ENCODE assay signal across 8 cellular contexts in genomic region chr16:31880322-31880979, GRCh38. TPM values are rescaled to one million over a fixed set of nuclear protein-coding genes. Genes with fewer than 3 reads are reported as not detected.
DNase-seq lines count a peak whose midpoint lies in the region; ATAC-seq and TF ChIP-seq lines count a peak whose summit lies in the region.

No MANE protein-coding gene starts in this region.

- DNase-seq in mammary epithelial cell (peak; percentile 73), lung (ENCODE audit: low spot score) (no peak), aorta (no peak), Ammon's horn (ENCODE audit: low spot score) (no peak), COR-L47 (lab: John Stamatoyannopoulos, UW) (no peak)

- in situ Hi-C loops in mammary epithelial cell (cut with MboI; ENCODE audit: low sequenced_read_pairs in 2 of 2): loop anchor here in 1 of 2 donors (25.0 kb wide), 1 partner anchor 168 kb away; a partner anchor contains a TSS

- no peaks in the 10 kb centered on the region for H3K27me3 ChIP-seq in BLaER1 treated with 17β-estradiol and CSF1 and Interleukin-3, amounts not matched to agents 10 nM and 100 nM
- H3K27me3 ChIP-seq in OCI-LY3 (ENCODE audit: low read depth, low read length) (no peaks in the 10 kb centered on the region), mammary epithelial cell (ENCODE audit: insufficient read depth, low read length) (no peaks in the 10 kb centered on the region), lung (ENCODE audit: control insufficient read depth, insufficient read depth) (no peaks in the 10 kb centered on the region), aorta (ENCODE audit: control insufficient read depth in 1 of 2, insufficient read depth in 2 of 2, low read length in 1 of 2) (no peaks in the 10 kb centered on the region)

- 33% methylated on average over 3 of the region's 3 CpGs for WGBS in mammary epithelial cell (ENCODE audit: low coverage, missing lambda C conversion rate)
- 29 to 43% methylated on average over 3 of the region's 3 CpGs for WGBS in lung, 2 donors
- 19 to 23% methylated on average over 3 of the region's 3 CpGs for WGBS in aorta, 2 donors

- H2AFZ ChIP-seq in OCI-LY3 (ENCODE audit: low read depth, low read length): no peak overlapping the region
- H2AFZ ChIP-seq in mammary epithelial cell (ENCODE audit: low read depth, low read length): no peak overlapping the region

- peak overlapping the region in 8 of 10 experiments; percentile 1 to 98 (median 24); a peak in 9 of 20 replicates for H3K4me3 ChIP-seq in BLaER1 treated with 17β-estradiol and CSF1 and Interleukin-3, amounts not matched to agents 10 nM and 100 nM
- H3K4me3 ChIP-seq in OCI-LY3 (ENCODE audit: low read length): peak overlapping the region; percentile 25; the same call in 1 of the 2 replicates
- H3K4me3 ChIP-seq in mammary epithelial cell (replicated peaks in 1 of 3; ENCODE audit: insufficient read depth in 1 of 3, low read depth in 2 of 3, low read length in 3 of 3): no peak overlapping the region
- no peak overlapping the region for H3K4me3 ChIP-seq in lung
- no peak overlapping the region for H3K4me3 ChIP-seq in aorta (ENCODE audit: low read length in 2 of 2)

- peak overlapping the region in 7 of 11 experiments; percentile 16 to 99 (median 47); a peak in 11 of 22 replicates for H3K4me2 ChIP-seq in BLaER1 treated with 17β-estradiol and CSF1 and Interleukin-3, amounts not matched to agents 10 nM and 100 nM
- H3K4me2 ChIP-seq in OCI-LY3 (ENCODE audit: low read length) (peak overlapping the region; percentile 98), mammary epithelial cell (ENCODE audit: insufficient read depth, low read depth, low read length) (no peak overlapping the region)

- peaks cover 17 to 75% (median 35%) of the 10 kb centered on the region in 10 experiments for H3K4me1 ChIP-seq in BLaER1 treated with 17β-estradiol and CSF1 and Interleukin-3, amounts not matched to agents 10 nM and 100 nM
- H3K4me1 ChIP-seq in OCI-LY3 (ENCODE audit: low read length) (peaks cover 57% of the 10 kb centered on the region), mammary epithelial cell (ENCODE audit: insufficient read depth, low read length) (peaks cover 46% of the 10 kb centered on the region), lung (ENCODE audit: control insufficient read depth in 2 of 2, insufficient read depth in 2 of 2, low read length in 2 of 2) (peaks cover 7 to 19% of the 10 kb centered on the region in 2 donors), aorta (ENCODE audit: control insufficient read depth in 1 of 2, insufficient read depth in 2 of 2, low read length in 2 of 2) (peaks cover 0 to 1% of the 10 kb centered on the region in 2 donors)

- CTCF ChIA-PET in mammary epithelial cell (lab: Charles Lee; ENCODE audit: low non-redundant PET): no interaction called here

- dilution Hi-C loops in mammary epithelial cell (cut with HindIII; ENCODE audit: low sequenced_read_pairs): no loop called here

- no peak for TF ChIP-seq CTCF in OCI-LY3 (IDR thresholded peaks at IDR 0.05; ENCODE audit: low read depth, low read length)
- no peak for TF ChIP-seq CTCF in mammary epithelial cell (conservative IDR thresholded peaks at IDR 0.05 in 1 of 2, IDR thresholded peaks at IDR 0.05 in 1 of 2; ENCODE audit: extremely low read depth in 1 of 2, insufficient read depth in 1 of 2, low read depth in 1 of 2, low read length in 2 of 2)
- no peak for TF ChIP-seq CTCF in lung (IDR thresholded peaks at IDR 0.05; ENCODE audit: control extremely low read depth, extremely low read depth)

- H4K20me1 ChIP-seq in BLaER1 treated with 17β-estradiol and CSF1 and Interleukin-3, amounts not matched to agents 10 nM and 100 nM: peaks cover 39 to 100% (median 71%) of the 10 kb centered on the region in 11 experiments; a peak in 21 of 22 replicates
- H4K20me1 ChIP-seq in OCI-LY3 (ENCODE audit: insufficient read depth, low read length) (peaks cover 96% of the 10 kb centered on the region), mammary epithelial cell (ENCODE audit: insufficient read depth, low read length) (no peaks in the 10 kb centered on the region)

- H3K27ac ChIP-seq in BLaER1 treated with 17β-estradiol and CSF1 and Interleukin-3, amounts not matched to agents 10 nM and 100 nM: peak overlapping the region in 4 of 11 experiments; percentile 11 to 51 (median 42); a peak in 6 of 22 replicates
- H3K27ac ChIP-seq in OCI-LY3 (ENCODE audit: low read length) (peak overlapping the region; percentile 45), mammary epithelial cell (ENCODE audit: insufficient read depth, low read depth, low read length) (peak overlapping the region; percentile 45), lung (ENCODE audit: low read depth in 1 of 2, low read length in 1 of 2) (peak overlapping the region; percentile 13 to 79), aorta (ENCODE audit: low read depth in 1 of 2, low read length in 2 of 2) (peak overlapping the region in 1 of 2 donors; percentile 52)

- peak overlapping the region in 2 of 11 experiments; percentile 15 to 99; a peak in 3 of 22 replicates for H3K9ac ChIP-seq in BLaER1 treated with 17β-estradiol and CSF1 and Interleukin-3, amounts not matched to agents 10 nM and 100 nM
- H3K9ac ChIP-seq in OCI-LY3 (ENCODE audit: low read length): no peak overlapping the region
- no peak overlapping the region for H3K9ac ChIP-seq in mammary epithelial cell (ENCODE audit: insufficient read depth, low read length)

- intact Hi-C loops in mammary epithelial cell (cut with micrococcal nuclease): no loop called here
- intact Hi-C loops in aorta (cut with DNase I): no loop called here

- ATAC-seq in GM21576 (IDR thresholded peaks at IDR 0.05; ENCODE audit: unreplicated experiment) (peak; percentile 35), lung (ENCODE audit: insufficient read depth, low FRiP score) (peak; percentile 47), aorta (ENCODE audit: low FRiP score) (peak; percentile 61)

- H3K9me3 ChIP-seq in BLaER1 treated with 17β-estradiol and CSF1 and Interleukin-3, amounts not matched to agents 10 nM and 100 nM (replicated peaks in 1 of 11): peaks cover 58 to 100% (median 97%) of the 10 kb centered on the region in 11 experiments; a peak in 21 of 22 replicates
- H3K9me3 ChIP-seq in OCI-LY3 (ENCODE audit: insufficient read depth, low read length) (peaks cover 19% of the 10 kb centered on the region; the same call in 1 of the 2 replicates), mammary epithelial cell (replicated peaks; ENCODE audit: insufficient read depth, low read length) (no peaks in the 10 kb centered on the region), lung (ENCODE audit: control insufficient read depth in 2 of 2, insufficient read depth in 1 of 2, low read length in 1 of 2) (no peaks in the 10 kb centered on the region), aorta (ENCODE audit: control insufficient read depth, low read length) (no peaks in the 10 kb centered on the region)

- no TSS peak for BruUV-seq in mammary epithelial cell (replicated peaks; lab: Mats Ljungman, UMichigan)

- peaks cover 100% of the 10 kb centered on the region for H3K79me2 ChIP-seq in OCI-LY3 (ENCODE audit: low read length)
- H3K79me2 ChIP-seq in mammary epithelial cell (ENCODE audit: insufficient read depth, low read length): peaks cover 97% of the 10 kb centered on the region

- peaks cover 93 to 100% (median 100%) of the 10 kb centered on the region in 11 experiments for H3K36me3 ChIP-seq in BLaER1 treated with 17β-estradiol and CSF1 and Interleukin-3, amounts not matched to agents 10 nM and 100 nM
- H3K36me3 ChIP-seq in OCI-LY3 (replicated peaks; ENCODE audit: low read depth, low read length) (peaks cover 88% of the 10 kb centered on the region), mammary epithelial cell (ENCODE audit: insufficient read depth, low read length) (peaks cover 10% of the 10 kb centered on the region), lung (ENCODE audit: control insufficient read depth in 2 of 2, insufficient read depth in 2 of 2, low read length in 2 of 2) (peaks cover 3 to 11% of the 10 kb centered on the region in 2 donors), aorta (ENCODE audit: control insufficient read depth in 1 of 2, insufficient read depth in 2 of 2, low read length in 1 of 2) (no peaks in the 10 kb centered on the region)

RNA-seq across cellular contexts. Expression of gene ZNF267, which starts 6.8 kb away (rescaled TPM):
- total RNA-seq in mammary epithelial cell: 10 to 100 TPM; 11.4 to 14.0 TPM
- 4.7 TPM for polyA plus RNA-seq in mammary epithelial cell
- 15.5 TPM for polyA minus RNA-seq in mammary epithelial cell
- 10 to 100 TPM; 20.6 TPM for total RNA-seq in lung
- 10 to 100 TPM in 1 of 2 donors, 1 to 10 TPM in 1; 5.6 to 20.4 TPM for polyA plus RNA-seq in lung
- 10 to 100 TPM; 17.4 to 17.7 TPM for total RNA-seq in aorta
- 1 to 10 TPM; 1.6 to 1.7 TPM for polyA plus RNA-seq in aorta

Comparison
In these comparisons a context has a peak if more than half of its experiments do, and no peak if none do; other contexts are left out.
1. H3K4me3 ChIP-seq: peak in BLaER1 treated with 17β-estradiol and CSF1 and Interleukin-3, amounts not matched to agents 10 nM and 100 nM (8 of 10) and OCI-LY3 (single experiment); none in mammary epithelial cell (0 of 3), lung (single experiment) and aorta (0 of 2).
2. Peak in every context shown above with its lines, with median percentiles within 50 percentile points of each other: ATAC-seq.